Comparison of ENCODE assay signal across 9 cellular contexts in the genomic region with DNA sequence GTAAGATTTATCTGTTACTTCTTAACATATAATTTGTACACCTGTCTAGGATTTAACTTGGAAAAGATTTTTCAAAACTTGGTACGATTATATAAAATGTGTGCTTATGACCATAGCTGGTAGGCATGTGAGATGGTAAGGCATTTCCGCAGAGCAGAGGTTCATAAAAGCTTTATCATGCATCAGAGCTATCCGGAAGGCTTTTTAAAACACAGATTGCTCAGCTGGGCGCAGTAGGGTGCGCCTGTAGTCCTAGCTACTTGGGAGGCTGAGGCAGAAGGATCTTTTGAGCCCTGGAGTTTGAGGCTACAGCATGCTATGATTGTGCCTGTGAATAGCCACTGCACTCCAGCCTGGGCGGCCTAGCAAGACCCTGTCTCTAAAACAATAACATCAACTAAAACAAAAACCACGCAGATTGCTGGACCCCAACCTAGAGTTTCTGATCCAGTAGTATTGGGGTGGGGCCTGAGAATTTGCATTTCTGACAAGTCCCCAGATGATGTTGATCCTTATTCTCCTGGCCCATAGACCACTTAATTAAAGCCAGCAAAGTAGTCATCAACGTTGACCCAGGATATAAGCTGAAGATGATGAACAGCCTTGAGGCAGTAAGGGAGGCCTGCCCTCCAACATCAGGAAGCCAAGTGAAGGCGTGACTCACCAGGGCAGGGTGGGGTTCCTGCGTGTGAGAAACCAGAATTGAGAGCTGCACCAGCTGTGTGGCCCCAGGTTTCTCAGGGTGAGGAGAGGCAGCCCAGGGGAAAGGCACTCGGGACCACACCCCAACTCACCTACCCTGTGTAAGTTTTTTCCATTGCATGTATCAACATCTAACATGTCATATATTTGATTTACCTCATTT. TPM values are rescaled to one million over a fixed set of nuclear protein-coding genes. Genes with fewer than 3 reads are reported as not detected.
DNase-seq lines count a peak whose midpoint lies in the region; ATAC-seq, FAIRE-seq and TF ChIP-seq lines count a peak whose summit lies in the region.
"Had no signal": no experiment of that assay in that cellular context is flagged by ENCODE, and none has a peak within 500 bp of the region (broad histone marks: within the 10 kb centered on the region; RNA-seq: fewer than 3 reads in every experiment).

No MANE protein-coding gene starts in this region.

- TF ChIP-seq POLR2A in H54 (IDR thresholded peaks at IDR 0.05; ENCODE audit: low read depth, low read length): no peak

- no peaks in the 10 kb centered on the region for H3K9me3 ChIP-seq in CD4-positive, alpha-beta T cell (ENCODE audit: control insufficient read depth, low read length)
- H3K9me3 ChIP-seq in lower lobe of right lung: no peaks in the 10 kb centered on the region
- H3K9me3 ChIP-seq: heart right ventricle had no signal

- no peak overlapping the region for H3K4me3 ChIP-seq in lower lobe of right lung
- H3K4me3 ChIP-seq: heart right ventricle had no signal

- H3K36me3 ChIP-seq in lower lobe of right lung: no peaks in the 10 kb centered on the region
- H3K36me3 ChIP-seq: heart right ventricle had no signal

- H3K4me3 Mint-ChIP-seq in CD4-positive, alpha-beta T cell: no peak overlapping the region
- H3K4me3 Mint-ChIP-seq in T-cell: peak overlapping the region in 1 of 3 donors; percentile 9
- peak overlapping the region; percentile 44 for H3K4me3 Mint-ChIP-seq in activated naive CD8-positive, alpha-beta T cell treated with anti-CD3 and anti-CD28 coated beads, Interleukin-2, amount 10 ng/mL, durations not matched to agents 7 days and 5 days
- H3K4me3 Mint-ChIP-seq in type B pancreatic cell: no peak overlapping the region

- peaks cover 44% of the 10 kb centered on the region for H3K4me1 Mint-ChIP-seq in CD4-positive, alpha-beta T cell (ENCODE audit: low read depth)
- H3K4me1 Mint-ChIP-seq in T-cell: peaks cover 37 to 53% (median 43%) of the 10 kb centered on the region in 3 donors
- peaks cover 36% of the 10 kb centered on the region for H3K4me1 Mint-ChIP-seq in activated naive CD8-positive, alpha-beta T cell treated with anti-CD3 and anti-CD28 coated beads, Interleukin-2, amount 10 ng/mL, durations not matched to agents 7 days and 5 days
- no peaks in the 10 kb centered on the region for H3K4me1 Mint-ChIP-seq in type B pancreatic cell (ENCODE audit: unreplicated experiment)

- no peaks in the 10 kb centered on the region for H3K27me3 ChIP-seq in CD4-positive, alpha-beta T cell (ENCODE audit: control insufficient read depth, insufficient read depth, low read length)
- H3K27me3 ChIP-seq in lower lobe of right lung (ENCODE audit: low read depth): no peaks in the 10 kb centered on the region

- intact Hi-C loops in CD4-positive, alpha-beta T cell (cut with DNase I, micrococcal nuclease): no loop called here
- intact Hi-C loops in lower lobe of right lung (cut with DNase I): loop anchor here (10.0 kb wide), 1 partner anchor 61 kb away; no protein-coding TSS in a partner anchor

- peaks cover 21% of the 10 kb centered on the region for H3K4me1 ChIP-seq in lower lobe of right lung

- no peak overlapping the region for H3K27ac ChIP-seq in CD4-positive, alpha-beta T cell (ENCODE audit: low read depth, low read length)
- H3K27ac ChIP-seq in lower lobe of right lung: no peak overlapping the region

- peak; percentile 88 for FAIRE-seq in H54 (lab: Jason Lieb, UNC)

- H3K27me3 Mint-ChIP-seq in CD4-positive, alpha-beta T cell: no peaks in the 10 kb centered on the region
- H3K27me3 Mint-ChIP-seq in T-cell: no peaks in the 10 kb centered on the region
- H3K27me3 Mint-ChIP-seq in activated naive CD8-positive, alpha-beta T cell treated with anti-CD3 and anti-CD28 coated beads, Interleukin-2, amount 10 ng/mL, durations not matched to agents 7 days and 5 days: peaks cover 2% of the 10 kb centered on the region
- H3K27me3 Mint-ChIP-seq in type B pancreatic cell: peaks cover 10% of the 10 kb centered on the region

- no peak for TF ChIP-seq CTCF in CD4-positive, alpha-beta T cell (IDR thresholded peaks at IDR 0.05)
- no peak for TF ChIP-seq CTCF in lower lobe of right lung (IDR thresholded peaks at IDR 0.05)
- no peak for TF ChIP-seq CTCF in type B pancreatic cell (conservative IDR thresholded peaks at IDR 0.05)

- POLR2A ChIA-PET in CD4-positive, alpha-beta T cell (lab: Charles Lee): interaction anchor here (1.1 to 14.2 kb wide), 4 partner anchors 11 to 68 kb away, joined by 3 to 239 read pairs (median 4); partner anchors contain the start of gene SLC20A1
- POLR2A ChIA-PET in T-cell (lab: Charles Lee): interaction anchor here (0.6 to 0.7 kb wide), 3 partner anchors 22 to 102 kb away, joined by 3 read pairs; no protein-coding TSS in a partner anchor
- POLR2A ChIA-PET in activated naive CD8-positive, alpha-beta T cell treated with anti-CD3 and anti-CD28 coated beads, Interleukin-2, amount 10 ng/mL, durations not matched to agents 7 days and 5 days (lab: Charles Lee): interaction anchor here (0.7 to 14.3 kb wide), 9 partner anchors 9 to 102 kb away, joined by 3 to 293 read pairs (median 4); partner anchors contain the start of genes CHCHD5 and SLC20A1

- no peaks in the 10 kb centered on the region for H3K36me3 Mint-ChIP-seq in CD4-positive, alpha-beta T cell (ENCODE audit: low read depth)
- H3K36me3 Mint-ChIP-seq in T-cell: no peaks in the 10 kb centered on the region
- H3K36me3 Mint-ChIP-seq in activated naive CD8-positive, alpha-beta T cell treated with anti-CD3 and anti-CD28 coated beads, Interleukin-2, amount 10 ng/mL, durations not matched to agents 7 days and 5 days: no peaks in the 10 kb centered on the region
- H3K36me3 Mint-ChIP-seq in type B pancreatic cell: no peaks in the 10 kb centered on the region

- peak in 9 of 10 experiments; percentile 52 to 75 (median 72) for DNase-seq in CD4-positive, alpha-beta T cell
- DNase-seq in H54 (ENCODE audit: insufficient read length, low spot score) (no peak), T-cell (peak; percentile 13 to 78 (median 48)), lower lobe of right lung (no peak), type B pancreatic cell (ENCODE audit: extremely low spot score, unreplicated experiment) (no peak), kidney glomerular epithelial cell (lab: John Stamatoyannopoulos, UW) (no peak)
- peak; percentile 63 for DNase-seq in activated naive CD8-positive, alpha-beta T cell treated with anti-CD3 and anti-CD28 coated beads, Interleukin-2, amount 10 ng/mL, durations not matched to agents 7 days and 5 days

- no peaks in the 10 kb centered on the region for H3K9me3 Mint-ChIP-seq in CD4-positive, alpha-beta T cell
- H3K9me3 Mint-ChIP-seq in T-cell (no peaks in the 10 kb centered on the region), type B pancreatic cell (no peaks in the 10 kb centered on the region)
- no peaks in the 10 kb centered on the region for H3K9me3 Mint-ChIP-seq in activated naive CD8-positive, alpha-beta T cell treated with anti-CD3 and anti-CD28 coated beads, Interleukin-2, amount 10 ng/mL, durations not matched to agents 7 days and 5 days

- CTCF ChIA-PET in CD4-positive, alpha-beta T cell (lab: Charles Lee): interaction anchor here (0.7 to 6.1 kb wide), 5 partner anchors 22 to 575 kb away, joined by 3 to 41 read pairs (median 5); partner anchors contain the start of gene SLC20A1
- CTCF ChIA-PET in T-cell (lab: Charles Lee): interaction anchor here (0.6 to 5.2 kb wide), 9 partner anchors 17 to 102 kb away, joined by 3 to 40 read pairs (median 9); partner anchors contain the start of gene SLC20A1 (in 1 of the 2)

- peak; percentile 73 for ATAC-seq in CD4-positive, alpha-beta T cell (ENCODE audit: poor library complexity)
- ATAC-seq in T-cell (replicated peaks in 1 of 4): peak; percentile 69 to 95 (median 89)
- peak; percentile 92 for ATAC-seq in activated naive CD8-positive, alpha-beta T cell treated with anti-CD3 and anti-CD28 coated beads, Interleukin-2, amount 10 ng/mL, durations not matched to agents 7 days and 5 days (ENCODE audit: low read depth)
- ATAC-seq in lower lobe of right lung: peak; percentile 35 to 43
- ATAC-seq in HG03460 (IDR thresholded peaks at IDR 0.05; ENCODE audit: unreplicated experiment): no peak

- H3K27ac Mint-ChIP-seq in CD4-positive, alpha-beta T cell: peak overlapping the region; percentile 84
- H3K27ac Mint-ChIP-seq in T-cell: peak overlapping the region; percentile 86 to 90
- peak overlapping the region; percentile 82 for H3K27ac Mint-ChIP-seq in activated naive CD8-positive, alpha-beta T cell treated with anti-CD3 and anti-CD28 coated beads, Interleukin-2, amount 10 ng/mL, durations not matched to agents 7 days and 5 days
- peak overlapping the region; percentile 78 for H3K27ac Mint-ChIP-seq in type B pancreatic cell

RNA-seq across cellular contexts. Expression of gene SLC20A1, which starts 21.6 kb away (rescaled TPM):
- total RNA-seq in CD4-positive, alpha-beta T cell: 100 to 1,000 TPM; 130 to 139 TPM
- total RNA-seq in T-cell (100 to 1,000 TPM in 2 of 5 donors, 10 to 100 TPM in 3; 65.8 to 135 (median 83.0) TPM), lower lobe of right lung (43.5 TPM), type B pancreatic cell (ENCODE audit: low replicate concordance) (50.3 and 63.9 TPM in 2 replicates)
- total RNA-seq in activated naive CD8-positive, alpha-beta T cell treated with anti-CD3 and anti-CD28 coated beads, Interleukin-2, amount 10 ng/mL, durations not matched to agents 7 days and 5 days: 100 to 1,000 TPM; 105 to 113 TPM

RNA-seq across cellular contexts. Expression of gene CHCHD5, which starts 39.7 kb away (rescaled TPM):
- total RNA-seq in CD4-positive, alpha-beta T cell: 10 to 100 TPM; 13.4 to 14.3 TPM
- 10 to 100 TPM; 16.4 to 30.1 (median 24.7) TPM for total RNA-seq in T-cell
- 10 to 100 TPM; 32.1 to 35.2 TPM for total RNA-seq in activated naive CD8-positive, alpha-beta T cell treated with anti-CD3 and anti-CD28 coated beads, Interleukin-2, amount 10 ng/mL, durations not matched to agents 7 days and 5 days
- 23.0 TPM for total RNA-seq in lower lobe of right lung
- 25.6 and 33.5 TPM in 2 replicates for total RNA-seq in type B pancreatic cell (ENCODE audit: low replicate concordance)

Comparison
In these comparisons a context has a peak if more than half of its experiments do, and no peak if none do; other contexts are left out.
1. DNase-seq: peak in CD4-positive, alpha-beta T cell (9 of 10), T-cell (34 of 34) and activated naive CD8-positive, alpha-beta T cell treated with anti-CD3 and anti-CD28 coated beads, Interleukin-2, amount 10 ng/mL, durations not matched to agents 7 days and 5 days (single experiment); none in H54 (single experiment), lower lobe of right lung (single experiment), type B pancreatic cell (single experiment) and kidney glomerular epithelial cell (single experiment).
2. Peak in every context shown above with its lines, with median percentiles within 50 percentile points of each other: H3K27ac Mint-ChIP-seq.